Comparison of ENCODE assay signal across 8 cellular contexts in the genomic region with DNA sequence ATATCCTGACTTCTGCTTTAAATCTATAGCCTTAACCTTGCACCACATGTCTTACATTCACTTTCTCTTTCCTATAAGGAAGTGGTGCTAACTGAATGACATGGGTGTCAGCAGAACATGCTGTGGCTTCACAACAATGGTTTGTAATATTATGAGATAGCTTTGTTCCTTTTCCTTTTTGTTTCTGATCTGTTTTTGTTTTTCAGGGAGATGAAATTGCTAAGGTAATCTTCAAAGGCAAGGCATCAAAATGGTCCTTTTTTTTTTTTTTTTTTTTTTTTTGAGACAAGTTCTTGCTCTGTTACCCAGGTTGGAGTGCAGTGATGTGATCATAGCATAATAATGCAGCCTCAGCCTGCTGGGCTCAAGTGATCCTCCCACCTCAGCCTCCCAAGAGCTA. TPM values are rescaled to one million over a fixed set of nuclear protein-coding genes. Genes with fewer than 3 reads are reported as not detected.
DNase-seq lines count a peak whose midpoint lies in the region; ATAC-seq lines count a peak whose summit lies in the region.

No MANE protein-coding gene starts in this region.

- peaks cover 16% of the 10 kb centered on the region for H3K36me3 Mint-ChIP-seq in activated CD8-positive, alpha-beta T cell treated with anti-CD3 and anti-CD28 coated beads, Interleukin-2, amount 10 ng/mL, durations not matched to agents 7 days and 5 days (ENCODE audit: low read depth)

- 0 out of 2 replicates have a peak overlapping the region, but pooled peaks have one; percentile 19 for H3K4me2 ChIP-seq in BLaER1

- H3K27ac ChIP-seq in BLaER1 = peak overlapping the region; percentile 59; the same call in 1 of the 2 replicates

- H4K20me1 ChIP-seq in BLaER1 = no peaks in the 10 kb centered on the region

- H3K27me3 ChIP-seq in BLaER1 = no peaks in the 10 kb centered on the region

- CTCF ChIA-PET in activated CD8-positive, alpha-beta T cell treated with anti-CD3 and anti-CD28 coated beads, Interleukin-2, amount 10 ng/mL, durations not matched to agents 7 days and 5 days (lab: Charles Lee) = interaction anchor here (1.3 to 3.0 kb wide), 5 partner anchors 13 to 183 kb away, joined by 4 to 23 read pairs (median 4); a partner anchor contains a TSS

- H3K36me3 ChIP-seq in BLaER1 = no peaks in the 10 kb centered on the region

- peak overlapping the region; percentile 64 for H3K4me3 Mint-ChIP-seq in activated CD8-positive, alpha-beta T cell treated with anti-CD3 and anti-CD28 coated beads, Interleukin-2, amount 10 ng/mL, durations not matched to agents 7 days and 5 days

- peaks cover 19% of the 10 kb centered on the region for H3K4me1 Mint-ChIP-seq in activated CD8-positive, alpha-beta T cell treated with anti-CD3 and anti-CD28 coated beads, Interleukin-2, amount 10 ng/mL, durations not matched to agents 7 days and 5 days (ENCODE audit: low read depth)

- 0 out of 2 replicates have a peak, but pooled peaks cover 4% of the 10 kb centered on the region for H3K4me1 ChIP-seq in BLaER1

- H3K9me3 ChIP-seq in BLaER1 = no peaks in the 10 kb centered on the region

- peak overlapping the region; percentile 91 for H3K27ac Mint-ChIP-seq in activated CD8-positive, alpha-beta T cell treated with anti-CD3 and anti-CD28 coated beads, Interleukin-2, amount 10 ng/mL, durations not matched to agents 7 days and 5 days

- peaks cover 2% of the 10 kb centered on the region for H3K9me3 Mint-ChIP-seq in activated CD8-positive, alpha-beta T cell treated with anti-CD3 and anti-CD28 coated beads, Interleukin-2, amount 10 ng/mL, durations not matched to agents 7 days and 5 days (ENCODE audit: insufficient read depth)

- peak; percentile 49 for DNase-seq in activated CD8-positive, alpha-beta T cell treated with anti-CD3 and anti-CD28 coated beads, Interleukin-2, amount 10 ng/mL, durations not matched to agents 7 days and 5 days
- DNase-seq in HUDEP-2 (lab: John Stamatoyannopoulos, UW; ENCODE audit: unreplicated experiment in 76 of 76) (no peak), amygdala (lab: John Stamatoyannopoulos, UW) (no peak), kidney glomerular epithelial cell (lab: John Stamatoyannopoulos, UW) (no peak), foreskin melanocyte (no peak)

- peaks cover 3% of the 10 kb centered on the region for H3K27me3 Mint-ChIP-seq in activated CD8-positive, alpha-beta T cell treated with anti-CD3 and anti-CD28 coated beads, Interleukin-2, amount 10 ng/mL, durations not matched to agents 7 days and 5 days (ENCODE audit: low read depth)

- POLR2A ChIA-PET in activated CD8-positive, alpha-beta T cell treated with anti-CD3 and anti-CD28 coated beads, Interleukin-2, amount 10 ng/mL, durations not matched to agents 7 days and 5 days (lab: Charles Lee) = interaction anchor here (0.6 to 2.7 kb wide), 2 partner anchors 344 to 979 kb away, joined by 3 to 9 read pairs; partner anchors contain the start of gene UHRF2

- ATAC-seq in GM19351 (IDR thresholded peaks at IDR 0.05; ENCODE audit: unreplicated experiment) (peak; percentile 97), HG03280 (IDR thresholded peaks at IDR 0.05; ENCODE audit: unreplicated experiment) (peak; percentile 82)
- ATAC-seq in activated CD8-positive, alpha-beta T cell treated with anti-CD3 and anti-CD28 coated beads, Interleukin-2, amount 10 ng/mL, durations not matched to agents 7 days and 5 days = peak; percentile 98

- no peak overlapping the region for H3K4me3 ChIP-seq in BLaER1

- no peak overlapping the region for H3K9ac ChIP-seq in BLaER1

RNA-seq across cellular contexts. Expression of gene RANBP6, which starts 53.6 kb away (rescaled TPM):
- total RNA-seq in activated CD8-positive, alpha-beta T cell treated with anti-CD3 and anti-CD28 coated beads, Interleukin-2, amount 10 ng/mL, durations not matched to agents 7 days and 5 days = 10 to 100 TPM; 20.2 to 21.6 TPM
